8 cellular contexts compared by ENCODE assay signal in genomic region chr17:7308625-7309433, GRCh38. TPM values are rescaled to one million over a fixed set of nuclear protein-coding genes. Genes with fewer than 3 reads are reported as not detected.
DNase-seq lines count a peak whose midpoint lies in the region; ATAC-seq and TF ChIP-seq lines count a peak whose summit lies in the region.

No MANE protein-coding gene starts in this region.

- DNase-seq in DMS153 treated with DMSO at 0.1 percent for 48 hours (lab: John Stamatoyannopoulos, UW; ENCODE audit: unreplicated experiment) (peak; percentile 14), esophagus muscularis mucosa (ENCODE audit: extremely low spot score) (no peak), naive B cell (peak; percentile 86), cortex of kidney (lab: John Stamatoyannopoulos, UW) (no peak)
- DNase-seq in activated T-cell treated with anti-CD3 and anti-CD28 coated beads, Interleukin-2, amount 50 U/mL, for 48 hours = peak; percentile 85 to 86
- DNase-seq in stimulated activated effector memory CD8-positive, alpha-beta T cell treated with anti-CD3 and anti-CD28 coated beads, Interleukin-12 subunit alpha, Interleukin-12 subunit beta, amount 100 ng/mL, for 72 hours (ENCODE audit: low spot score in 2 of 2) = peak; percentile 63 to 92

- peak overlapping the region; percentile 96 for H3K9ac ChIP-seq in HUES6 (ENCODE audit: low read length)

- peaks cover 15 to 26% of the 10 kb centered on the region in 2 donors for H3K36me3 Mint-ChIP-seq in naive B cell
- H3K36me3 Mint-ChIP-seq in stimulated activated effector memory CD8-positive, alpha-beta T cell treated with anti-CD3 and anti-CD28 coated beads, Interleukin-12 subunit alpha, Interleukin-12 subunit beta, amount 100 ng/mL, for 72 hours = peaks cover 71% of the 10 kb centered on the region

- H3K36me3 ChIP-seq in HUES6 (ENCODE audit: control insufficient read depth, insufficient read depth, low read length) = peaks cover 51% of the 10 kb centered on the region
- peaks cover 38 to 45% (median 44%) of the 10 kb centered on the region in 4 donors for H3K36me3 ChIP-seq in esophagus muscularis mucosa

- peaks cover 7% of the 10 kb centered on the region; the same call in 1 of the 2 replicates for H3K4me1 ChIP-seq in HUES6 (ENCODE audit: control insufficient read depth, insufficient read depth, low read length)
- peaks cover 47 to 63% (median 56%) of the 10 kb centered on the region in 4 donors for H3K4me1 ChIP-seq in esophagus muscularis mucosa

- no peak for TF ChIP-seq EP300 in esophagus muscularis mucosa (IDR thresholded peaks at IDR 0.05)

- intact Hi-C loops in esophagus muscularis mucosa (cut with DNase I) = no loop called here

- H3K27ac Mint-ChIP-seq in naive B cell = peak overlapping the region; percentile 97 to 100 (median 99)
- peak overlapping the region; percentile 92 for H3K27ac Mint-ChIP-seq in stimulated activated effector memory CD8-positive, alpha-beta T cell treated with anti-CD3 and anti-CD28 coated beads, Interleukin-12 subunit alpha, Interleukin-12 subunit beta, amount 100 ng/mL, for 72 hours

- H3K27ac ChIP-seq in HUES6 (ENCODE audit: low read depth, low read length) (peak overlapping the region; percentile 97), esophagus muscularis mucosa (replicated peaks in 1 of 4) (peak overlapping the region; percentile 95 to 100 (median 100))

- ATAC-seq in naive B cell (ENCODE audit: low read depth in 2 of 2) = peak; percentile 28 to 32
- ATAC-seq in stimulated activated effector memory CD8-positive, alpha-beta T cell treated with anti-CD3 and anti-CD28 coated beads, Interleukin-12 subunit alpha, Interleukin-12 subunit beta, amount 100 ng/mL, for 72 hours = peak; percentile 50

- peaks cover 43 to 54% (median 47%) of the 10 kb centered on the region in 3 donors for H3K4me1 Mint-ChIP-seq in naive B cell
- peaks cover 59% of the 10 kb centered on the region for H3K4me1 Mint-ChIP-seq in stimulated activated effector memory CD8-positive, alpha-beta T cell treated with anti-CD3 and anti-CD28 coated beads, Interleukin-12 subunit alpha, Interleukin-12 subunit beta, amount 100 ng/mL, for 72 hours

- no peaks in the 10 kb centered on the region for H3K27me3 Mint-ChIP-seq in naive B cell

- H3K4me3 ChIP-seq in HUES6 (ENCODE audit: low read depth, low read length) = peak overlapping the region; percentile 98
- H3K4me3 ChIP-seq in esophagus muscularis mucosa = peak overlapping the region; percentile 95 to 100 (median 96)

- no peak for TF ChIP-seq POLR2A in esophagus muscularis mucosa (IDR thresholded peaks at IDR 0.05; ENCODE audit: low read depth)

- WGBS in esophagus muscularis mucosa = 4% methylated on average over 11 of the region's 14 CpGs

- H3K4me3 Mint-ChIP-seq in naive B cell = peak overlapping the region; percentile 82 to 99 (median 98)
- peak overlapping the region; percentile 79 for H3K4me3 Mint-ChIP-seq in stimulated activated effector memory CD8-positive, alpha-beta T cell treated with anti-CD3 and anti-CD28 coated beads, Interleukin-12 subunit alpha, Interleukin-12 subunit beta, amount 100 ng/mL, for 72 hours

- no peaks in the 10 kb centered on the region for H3K9me3 ChIP-seq in HUES6 (ENCODE audit: control insufficient read depth, insufficient read depth, low read depth, low read length)
- H3K9me3 ChIP-seq in esophagus muscularis mucosa = no peaks in the 10 kb centered on the region

- no peak for TF ChIP-seq CTCF in esophagus muscularis mucosa (IDR thresholded peaks at IDR 0.05)

- H3K9me3 Mint-ChIP-seq in naive B cell = no peaks in the 10 kb centered on the region
- no peaks in the 10 kb centered on the region for H3K9me3 Mint-ChIP-seq in stimulated activated effector memory CD8-positive, alpha-beta T cell treated with anti-CD3 and anti-CD28 coated beads, Interleukin-12 subunit alpha, Interleukin-12 subunit beta, amount 100 ng/mL, for 72 hours

- H3K27me3 ChIP-seq in HUES6 (ENCODE audit: control insufficient read depth, insufficient read depth, low read length) = no peaks in the 10 kb centered on the region
- no peaks in the 10 kb centered on the region for H3K27me3 ChIP-seq in esophagus muscularis mucosa

TF ChIP-seq in PFSK-1, 5 proteins besides CTCF, POLR2A, EP300 and RAD21:
- TF ChIP-seq TAF1 (IDR thresholded peaks at IDR 0.05; ENCODE audit: borderline replicate concordance, insufficient read depth, low read length) (peak; percentile 84; the same call in 1 of the 2 replicates), REST (IDR thresholded peaks at IDR 0.05; ENCODE audit: insufficient read depth in 1 of 2, low read depth in 2 of 2, low read length in 2 of 2) (peak; percentile 31 to 45; a peak in 2 of 4 replicates), POLR2AphosphoS5 (IDR thresholded peaks at IDR 0.05; ENCODE audit: low read depth, low read length) (peak; percentile 82), FOXP2 (optimal IDR thresholded peaks at IDR 0.05; ENCODE audit: borderline replicate concordance, extremely low read depth, extremely low read length, insufficient read depth) (no peak), SIN3A (IDR thresholded peaks at IDR 0.05; ENCODE audit: borderline replicate concordance, insufficient read depth, low read length) (peak; percentile 84; the same call in 1 of the 2 replicates)

RNA-seq across cellular contexts. Expression of gene EIF5A, which starts 1.4 kb away (rescaled TPM):
- 1,521 TPM for polyA plus RNA-seq in PFSK-1 (2012; ENCODE audit: insufficient read length, low read depth)
- 100 to 1,000 TPM; 145 to 214 (median 204) TPM for total RNA-seq in esophagus muscularis mucosa
- 100 to 1,000 TPM; 195 to 802 (median 516) TPM for polyA plus RNA-seq in naive B cell (ENCODE audit: low read depth in 6 of 6)

RNA-seq across cellular contexts. Expression of gene GPS2, which starts 6.3 kb away (rescaled TPM):
- 191 TPM for polyA plus RNA-seq in PFSK-1 (2012; ENCODE audit: insufficient read length, low read depth)
- 100 to 1,000 TPM in 1 of 4 donors, 10 to 100 TPM in 3; 89.6 to 112 (median 90.2) TPM for total RNA-seq in esophagus muscularis mucosa
- polyA plus RNA-seq in naive B cell (ENCODE audit: low read depth in 6 of 6) = 100 to 1,000 TPM; 103 to 131 (median 107) TPM

RNA-seq across cellular contexts. Expression of gene YBX2, which starts 14.4 kb away (rescaled TPM):
- polyA plus RNA-seq in PFSK-1 (2012; ENCODE audit: insufficient read length, low read depth) = not detected
- 1 to 10 TPM; 3.6 to 8.7 (median 4.4) TPM for total RNA-seq in esophagus muscularis mucosa
- not detected for polyA plus RNA-seq in naive B cell (ENCODE audit: low read depth in 6 of 6)

RNA-seq across cellular contexts. Expression of gene NEURL4, which starts 20.3 kb away (rescaled TPM):
- polyA plus RNA-seq in PFSK-1 (2012; ENCODE audit: insufficient read length, low read depth) = 54.8 TPM
- total RNA-seq in esophagus muscularis mucosa = 10 to 100 TPM; 13.9 to 27.0 (median 20.6) TPM
- polyA plus RNA-seq in naive B cell (ENCODE audit: low read depth in 6 of 6) = 1 to 10 TPM in 5 of 6 donors, not detected in 1; 1.2 to 2.7 (median 1.9) TPM

RNA-seq across cellular contexts. Expression of gene SLC2A4, which starts 27.3 kb away (rescaled TPM):
- polyA plus RNA-seq in PFSK-1 (2012; ENCODE audit: insufficient read length, low read depth) = 1.2 TPM
- 100 to 1,000 TPM; 144 to 197 (median 157) TPM for total RNA-seq in esophagus muscularis mucosa
- not detected for polyA plus RNA-seq in naive B cell (ENCODE audit: low read depth in 6 of 6)

Comparison
In these comparisons a context has a peak if more than half of its experiments do, and no peak if none do; other contexts are left out.
1. DNase-seq: peak in DMS153 treated with DMSO at 0.1 percent for 48 hours (single experiment), activated T-cell treated with anti-CD3 and anti-CD28 coated beads, Interleukin-2, amount 50 U/mL, for 48 hours (2 of 2), naive B cell (single experiment) and stimulated activated effector memory CD8-positive, alpha-beta T cell treated with anti-CD3 and anti-CD28 coated beads, Interleukin-12 subunit alpha, Interleukin-12 subunit beta, amount 100 ng/mL, for 72 hours (2 of 2); none in esophagus muscularis mucosa (single experiment) and cortex of kidney (single experiment).